ENCODE assay signal across 8 cellular contexts in genomic region chr12:68538722-68539614, GRCh38.
DNase-seq lines count a peak whose midpoint lies in the region; ATAC-seq and TF ChIP-seq lines count a peak whose summit lies in the region.

No MANE protein-coding gene starts in this region.

- H3K9me3 Mint-ChIP-seq in WTC11 = peaks cover 25% of the 10 kb centered on the region
- H3K9me3 Mint-ChIP-seq in naive thymus-derived CD4-positive, alpha-beta T cell = peaks cover 0 to 22% (median 10%) of the 10 kb centered on the region in 11 donors

- peaks cover 20% of the 10 kb centered on the region for H3K27me3 Mint-ChIP-seq in WTC11 (ENCODE audit: low read depth)
- no peaks in the 10 kb centered on the region for H3K27me3 Mint-ChIP-seq in naive thymus-derived CD4-positive, alpha-beta T cell

- DNase-seq in DND-41 (peak; percentile 80), WTC11 (ENCODE audit: low spot score) (peak; percentile 51), kidney glomerular epithelial cell (lab: John Stamatoyannopoulos, UW) (no peak)
- peak in 8 of 9 donors; percentile 47 to 84 (median 76) for DNase-seq in naive thymus-derived CD4-positive, alpha-beta T cell

- H3K9ac ChIP-seq in DND-41 (ENCODE audit: low read depth, low read length) (no peak overlapping the region), KMS-11 (no peak overlapping the region), duodenal mucosa (ENCODE audit: low read depth in 1 of 2, low read length in 2 of 2) (no peak overlapping the region)

- H3K4me3 Mint-ChIP-seq in WTC11 = peak overlapping the region; percentile 31; the same call in 1 of the 2 replicates
- H3K4me3 Mint-ChIP-seq in naive thymus-derived CD4-positive, alpha-beta T cell = peak overlapping the region; percentile 69 to 84 (median 74)

- H3K27ac ChIP-seq in DND-41 (ENCODE audit: low read length) = peak overlapping the region; percentile 59
- no peak overlapping the region for H3K27ac ChIP-seq in KMS-11
- no peak overlapping the region for H3K27ac ChIP-seq in duodenal mucosa (ENCODE audit: low read depth, low read length)
- peak overlapping the region; percentile 57 for H3K27ac ChIP-seq in naive thymus-derived CD4-positive, alpha-beta T cell (ENCODE audit: low read depth, low read length)
- peak overlapping the region; percentile 42 for H3K27ac ChIP-seq in thymus (ENCODE audit: low read depth)

- peak overlapping the region; percentile 47 for H3K4me2 ChIP-seq in DND-41 (ENCODE audit: insufficient read depth, low read length)
- 0 out of 2 replicates have a peak overlapping the region, but pooled peaks have one; percentile 0 for H3K4me2 ChIP-seq in KMS-11

- H3K9me3 ChIP-seq in DND-41 (ENCODE audit: insufficient read depth, low read length, severe bottlenecking) = peaks cover 6% of the 10 kb centered on the region
- H3K9me3 ChIP-seq in duodenal mucosa (ENCODE audit: control insufficient read depth in 1 of 2, low read length in 2 of 2) = no peaks in the 10 kb centered on the region
- H3K9me3 ChIP-seq in naive thymus-derived CD4-positive, alpha-beta T cell (ENCODE audit: control insufficient read depth in 2 of 3, low read length in 3 of 3) = peaks cover 0 to 8% (median 0%) of the 10 kb centered on the region in 3 experiments
- H3K9me3 ChIP-seq in thymus (ENCODE audit: control insufficient read depth) = no peaks in the 10 kb centered on the region

- H4K20me1 ChIP-seq in DND-41 (ENCODE audit: insufficient read depth, low read length) (no peaks in the 10 kb centered on the region), KMS-11 (ENCODE audit: insufficient read depth) (no peaks in the 10 kb centered on the region)

- H3K4me1 Mint-ChIP-seq in WTC11 = peaks cover 25% of the 10 kb centered on the region
- H3K4me1 Mint-ChIP-seq in naive thymus-derived CD4-positive, alpha-beta T cell = peaks cover 26 to 64% (median 61%) of the 10 kb centered on the region in 7 donors

- peaks cover 16% of the 10 kb centered on the region for H3K36me3 Mint-ChIP-seq in WTC11
- peaks cover 5 to 11% (median 7%) of the 10 kb centered on the region in 5 donors for H3K36me3 Mint-ChIP-seq in naive thymus-derived CD4-positive, alpha-beta T cell

- H3K4me3 ChIP-seq in DND-41 (ENCODE audit: low read depth in 1 of 2, low read length in 2 of 2) (peak overlapping the region in 1 of 2 experiments; percentile 31; a peak in 1 of 4 replicates), KMS-11 (IDR thresholded peaks at IDR 0.05; ENCODE audit: insufficient read depth, low read depth, low read length) (no peak overlapping the region), duodenal mucosa (ENCODE audit: low read depth in 1 of 2, low read length in 2 of 2) (peak overlapping the region; percentile 4 to 26), thymus (ENCODE audit: low read length) (no peak overlapping the region)
- peak overlapping the region; percentile 23 for H3K4me3 ChIP-seq in naive thymus-derived CD4-positive, alpha-beta T cell (ENCODE audit: low read length)

- CTCF ChIA-PET in WTC11 (lab: Charles Lee) = no interaction called here
- CTCF ChIA-PET in naive thymus-derived CD4-positive, alpha-beta T cell (lab: Charles Lee) = interaction anchor here (0.6 to 1.6 kb wide), 5 partner anchors 10 to 144 kb away, joined by 3 to 8 read pairs (median 3); no protein-coding TSS in a partner anchor

- no peaks in the 10 kb centered on the region for H3K36me3 ChIP-seq in DND-41 (ENCODE audit: insufficient read depth, low read length)
- H3K36me3 ChIP-seq in KMS-11 (ENCODE audit: insufficient read depth) = no peaks in the 10 kb centered on the region
- H3K36me3 ChIP-seq in duodenal mucosa (ENCODE audit: control insufficient read depth in 1 of 2, insufficient read depth in 2 of 2, low read length in 2 of 2) = no peaks in the 10 kb centered on the region
- H3K36me3 ChIP-seq in naive thymus-derived CD4-positive, alpha-beta T cell (ENCODE audit: control insufficient read depth in 2 of 3, insufficient read depth in 3 of 3, low read length in 3 of 3) = no peaks in the 10 kb centered on the region
- no peaks in the 10 kb centered on the region for H3K36me3 ChIP-seq in thymus (ENCODE audit: control insufficient read depth, insufficient read depth)

- H2AFZ ChIP-seq in DND-41 (ENCODE audit: low read depth, low read length) (peak overlapping the region; percentile 63), KMS-11 (ENCODE audit: low read depth) (0 out of 2 replicates have a peak overlapping the region, but pooled peaks have one; percentile 1)

- peak; percentile 100 for ATAC-seq in DND-41 (ENCODE audit: insufficient read depth, low read depth)
- peak; percentile 99 for ATAC-seq in WTC11
- peak; percentile 96 for ATAC-seq in naive thymus-derived CD4-positive, alpha-beta T cell
- no peak for ATAC-seq in GM19452 (IDR thresholded peaks at IDR 0.05; ENCODE audit: unreplicated experiment)

- POLR2A ChIA-PET in WTC11 (lab: Charles Lee) = interaction anchor here (0.6 kb wide), 1 partner anchor 168 kb away, joined by 3 read pairs; no protein-coding TSS in a partner anchor
- POLR2A ChIA-PET in naive thymus-derived CD4-positive, alpha-beta T cell (lab: Charles Lee) = interaction anchor here (0.6 to 6.7 kb wide), 26 partner anchors 11 to 363 kb away, joined by 3 to 89 read pairs (median 4); partner anchors contain the start of genes MDM1, NUP107 and RAP1B

- intact Hi-C loops in naive thymus-derived CD4-positive, alpha-beta T cell (cut with micrococcal nuclease) = loop anchor here (1.0 to 10.0 kb wide), 9 partner anchors 38 to 268 kb away; partner anchors contain the start of genes RAP1B (in 2 of the 2) and MDM2 (in 1 of the 2)

- peak overlapping the region; percentile 90 for H3K27ac Mint-ChIP-seq in WTC11
- peak overlapping the region; percentile 83 to 96 (median 88) for H3K27ac Mint-ChIP-seq in naive thymus-derived CD4-positive, alpha-beta T cell

- H3K4me1 ChIP-seq in DND-41 (ENCODE audit: insufficient read depth, low read length) (peaks cover 17% of the 10 kb centered on the region), KMS-11 (ENCODE audit: low read depth, poor library complexity, severe bottlenecking) (peaks cover 9% of the 10 kb centered on the region), duodenal mucosa (ENCODE audit: control insufficient read depth in 1 of 2, insufficient read depth in 2 of 2, low read length in 2 of 2) (peaks cover 11 to 13% of the 10 kb centered on the region in 2 donors), thymus (ENCODE audit: control insufficient read depth, insufficient read depth, low read length) (peaks cover 4% of the 10 kb centered on the region)
- peaks cover 35 to 40% of the 10 kb centered on the region in 2 donors for H3K4me1 ChIP-seq in naive thymus-derived CD4-positive, alpha-beta T cell (ENCODE audit: control insufficient read depth in 2 of 2, insufficient read depth in 2 of 2, low read length in 2 of 2)

- H3K79me2 ChIP-seq in DND-41 (ENCODE audit: insufficient read depth, low read length) (no peaks in the 10 kb centered on the region), KMS-11 (ENCODE audit: insufficient read depth, low read depth) (no peaks in the 10 kb centered on the region)

- TF ChIP-seq CTCF in DND-41 (IDR thresholded peaks at IDR 0.05; ENCODE audit: borderline replicate concordance, extremely low read depth, low read length, poor library complexity, severe bottlenecking) (no peak), KMS-11 (conservative IDR thresholded peaks at IDR 0.05; ENCODE audit: low read depth, low read length) (no peak), WTC11 (IDR thresholded peaks at IDR 0.05) (no peak)

- H3K27me3 ChIP-seq in DND-41 (ENCODE audit: insufficient read depth, low read length, poor library complexity) = no peaks in the 10 kb centered on the region
- H3K27me3 ChIP-seq in KMS-11 (ENCODE audit: insufficient read depth, low read depth) = no peaks in the 10 kb centered on the region
- H3K27me3 ChIP-seq in duodenal mucosa (ENCODE audit: control insufficient read depth in 1 of 2, insufficient read depth in 2 of 2, low read length in 2 of 2) = no peaks in the 10 kb centered on the region
- H3K27me3 ChIP-seq in naive thymus-derived CD4-positive, alpha-beta T cell (ENCODE audit: control insufficient read depth in 2 of 2, insufficient read depth in 2 of 2, low read length in 2 of 2) = no peaks in the 10 kb centered on the region
- no peaks in the 10 kb centered on the region for H3K27me3 ChIP-seq in thymus (ENCODE audit: control insufficient read depth, insufficient read depth)

- WGBS in thymus = 39% methylated on average over 11 of the region's 11 CpGs

TF ChIP-seq in WTC11, 78 proteins besides CTCF, POLR2A, EP300 and RAD21 (continues in another document):
- no peak for TF ChIP-seq ATF2 (CRISPR knock-in tag; IDR thresholded peaks at IDR 0.05; ENCODE audit: borderline replicate concordance, low read depth)
- no peak for TF ChIP-seq GRHL2 (CRISPR knock-in tag; IDR thresholded peaks at IDR 0.05; ENCODE audit: insufficient replicate concordance, severe bottlenecking)
- TF ChIP-seq JUN (CRISPR knock-in tag; IDR thresholded peaks at IDR 0.05) = no peak
- TF ChIP-seq NR2C2 (CRISPR knock-in tag; IDR thresholded peaks at IDR 0.05) = no peak
- no peak for TF ChIP-seq ATF1 (CRISPR knock-in tag; IDR thresholded peaks at IDR 0.05)
- no peak for TF ChIP-seq FOXP4 (CRISPR knock-in tag; IDR thresholded peaks at IDR 0.05)
- TF ChIP-seq FOXK1 (CRISPR knock-in tag; IDR thresholded peaks at IDR 0.05) = no peak
- no peak for TF ChIP-seq ZNF138 (CRISPR knock-in tag; conservative IDR thresholded peaks at IDR 0.05)

Comparison
In these comparisons a context has a peak if more than half of its experiments do, and no peak if none do; other contexts are left out.
1. H3K27ac ChIP-seq: peak in DND-41 (single experiment), naive thymus-derived CD4-positive, alpha-beta T cell (single experiment) and thymus (single experiment); none in KMS-11 (single experiment) and duodenal mucosa (single experiment).
2. H3K4me3 ChIP-seq: peak in duodenal mucosa (2 of 2) and naive thymus-derived CD4-positive, alpha-beta T cell (single experiment); none in KMS-11 (single experiment) and thymus (single experiment).